In genomic region chr9:117046666-117047327, GRCh38 we compare ENCODE assay signal across 12 cellular contexts.
DNase-seq lines count a peak whose midpoint lies in the region; ATAC-seq and TF ChIP-seq lines count a peak whose summit lies in the region.
"Had no signal": no experiment of that assay in that cellular context is flagged by ENCODE, and none has a peak within 500 bp of the region (broad histone marks: within the 10 kb centered on the region; RNA-seq: fewer than 3 reads in every experiment).

No MANE protein-coding gene starts in this region.

- H3K4me2 ChIP-seq in SK-N-SH = no peak overlapping the region

- 36% methylated on average over 3 of the region's 3 CpGs for WGBS in SK-N-SH (ENCODE audit: low lambda C conversion rate)

- H3K79me2 ChIP-seq in SK-N-SH (ENCODE audit: insufficient read depth) = no peaks in the 10 kb centered on the region

- TF ChIP-seq EP300 in SK-N-SH (IDR thresholded peaks at IDR 0.05; ENCODE audit: borderline replicate concordance in 1 of 2, low read depth in 1 of 2, low read length in 1 of 2) = no peak

- DNase-seq in SK-N-SH = no peak
- DNase-seq in stromal cell of bone marrow (ENCODE audit: low read depth) = peak; percentile 2
- no peak for DNase-seq in NCI-H1436 (lab: John Stamatoyannopoulos, UW)
- no peak for DNase-seq in HUDEP-2 (lab: John Stamatoyannopoulos, UW; ENCODE audit: unreplicated experiment in 76 of 76)
- DNase-seq: left ventricle myocardium superior, NCI-H1105 had no signal

- no peaks in the 10 kb centered on the region for H3K27me3 ChIP-seq in SK-N-SH (ENCODE audit: insufficient read depth)

- no peaks in the 10 kb centered on the region for H4K20me1 ChIP-seq in SK-N-SH (ENCODE audit: insufficient read depth)

- POLR2A ChIA-PET in SK-N-SH (lab: Yijun Ruan, JAX) = no interaction called here

- H3K4me1 ChIP-seq in SK-N-SH (ENCODE audit: control insufficient read depth in 1 of 2, insufficient read depth in 2 of 2, low read depth in 1 of 2, low read length in 1 of 2) = peaks cover 0 to 3% of the 10 kb centered on the region in 2 experiments; a peak in 1 of 4 replicates

- peak; percentile 45; the same call in 1 of the 2 replicates for TF ChIP-seq RAD21 in SK-N-SH (IDR thresholded peaks at IDR 0.05; ENCODE audit: low read length)

- H2AFZ ChIP-seq in SK-N-SH (ENCODE audit: low read depth) = no peak overlapping the region

- TF ChIP-seq CTCF in SK-N-SH (IDR thresholded peaks at IDR 0.05) (0 out of 2 replicates have a peak, but pooled peaks have one; percentile 20), VCaP (conservative IDR thresholded peaks at IDR 0.05) (peak; percentile 24; the same call in 1 of the 2 replicates)

- H3K9me3 ChIP-seq in SK-N-SH = no peaks in the 10 kb centered on the region

- H3K27ac ChIP-seq in SK-N-SH (ENCODE audit: low read depth in 2 of 2, low read length in 1 of 2) (no peak overlapping the region), VCaP (no peak overlapping the region)
- H3K27ac ChIP-seq: SK-N-MC had no signal

- CTCF ChIA-PET in SK-N-SH (lab: Yijun Ruan, JAX) = interaction anchor here (0.8 to 2.2 kb wide), 8 partner anchors 10 to 413 kb away, joined by 3 to 10 read pairs (median 4); no protein-coding TSS in a partner anchor

- ATAC-seq in SK-N-SH treated with all-trans-retinoic acid at 6 μM for 48 hours (no peak), HG02763 (IDR thresholded peaks at IDR 0.05; ENCODE audit: unreplicated experiment) (peak; percentile 41), GM21423 (IDR thresholded peaks at IDR 0.05; ENCODE audit: unreplicated experiment) (no peak)
- ATAC-seq: left ventricle myocardium superior, sciatic nerve had no signal

- no peak overlapping the region for H3K9ac ChIP-seq in SK-N-SH

- H3F3A ChIP-seq in SK-N-SH (replicated peaks; ENCODE audit: insufficient read depth) = no peaks in the 10 kb centered on the region

- H3K4me3 ChIP-seq in SK-N-SH (ENCODE audit: low read depth in 2 of 2, low read length in 1 of 2) = no peak overlapping the region
- H3K4me3 ChIP-seq: SK-N-MC had no signal

- no peaks in the 10 kb centered on the region for H3K9me2 ChIP-seq in SK-N-SH

- H3K36me3 ChIP-seq in SK-N-SH (replicated peaks in 1 of 2; ENCODE audit: control insufficient read depth in 1 of 2, insufficient read depth in 2 of 2, low read length in 1 of 2) = no peaks in the 10 kb centered on the region

TF ChIP-seq in SK-N-SH, 30 proteins besides CTCF, POLR2A, EP300 and RAD21 (continues in another document):
- TF ChIP-seq SMC3 (IDR thresholded peaks at IDR 0.05; ENCODE audit: low read depth, low read length) = no peak
- no peak for TF ChIP-seq RFX5 (IDR thresholded peaks at IDR 0.05; ENCODE audit: low read length)
- no peak for TF ChIP-seq TAF1 (IDR thresholded peaks at IDR 0.05; ENCODE audit: borderline replicate concordance, low read depth, low read length)
- no peak for TF ChIP-seq USF1 (IDR thresholded peaks at IDR 0.05; ENCODE audit: borderline replicate concordance, low read depth)
- TF ChIP-seq JUND (IDR thresholded peaks at IDR 0.05) = no peak
- TF ChIP-seq GATA2 (CRISPR knock-in tag; IDR thresholded peaks at IDR 0.05) = no peak
- TF ChIP-seq IRF3 (IDR thresholded peaks at IDR 0.05; ENCODE audit: low read depth, low read length) = no peak
- no peak for TF ChIP-seq MAX (IDR thresholded peaks at IDR 0.05; ENCODE audit: low read depth)
- no peak for TF ChIP-seq FOXJ3 (CRISPR knock-in tag; IDR thresholded peaks at IDR 0.05)
- TF ChIP-seq CHD2 (IDR thresholded peaks at IDR 0.05; ENCODE audit: low read length, partially characterized antibody) = no peak
- TF ChIP-seq MXI1 (IDR thresholded peaks at IDR 0.05; ENCODE audit: low read depth, low read length) = no peak
- TF ChIP-seq ZBTB33 (IDR thresholded peaks at IDR 0.05; ENCODE audit: borderline replicate concordance, low read depth) = no peak

TF ChIP-seq in SK-N-SH treated with all-trans-retinoic acid at 6 μM for 48 hours, 23 proteins besides CTCF, POLR2A, EP300 and RAD21:
- TF ChIP-seq SNAI2 (CRISPR knock-in tag; IDR thresholded peaks at IDR 0.05) (no peak), GLIS3 (CRISPR knock-in tag; IDR thresholded peaks at IDR 0.05) (no peak), BACH2 (CRISPR knock-in tag; IDR thresholded peaks at IDR 0.05; ENCODE audit: borderline replicate concordance) (no peak)
TF ChIP-seq in SK-N-SH treated with all-trans-retinoic acid at 6 μM for 48 hours: peak in this region for 0.
